Comparison of ENCODE assay signal across 8 cellular contexts in the genomic region with DNA sequence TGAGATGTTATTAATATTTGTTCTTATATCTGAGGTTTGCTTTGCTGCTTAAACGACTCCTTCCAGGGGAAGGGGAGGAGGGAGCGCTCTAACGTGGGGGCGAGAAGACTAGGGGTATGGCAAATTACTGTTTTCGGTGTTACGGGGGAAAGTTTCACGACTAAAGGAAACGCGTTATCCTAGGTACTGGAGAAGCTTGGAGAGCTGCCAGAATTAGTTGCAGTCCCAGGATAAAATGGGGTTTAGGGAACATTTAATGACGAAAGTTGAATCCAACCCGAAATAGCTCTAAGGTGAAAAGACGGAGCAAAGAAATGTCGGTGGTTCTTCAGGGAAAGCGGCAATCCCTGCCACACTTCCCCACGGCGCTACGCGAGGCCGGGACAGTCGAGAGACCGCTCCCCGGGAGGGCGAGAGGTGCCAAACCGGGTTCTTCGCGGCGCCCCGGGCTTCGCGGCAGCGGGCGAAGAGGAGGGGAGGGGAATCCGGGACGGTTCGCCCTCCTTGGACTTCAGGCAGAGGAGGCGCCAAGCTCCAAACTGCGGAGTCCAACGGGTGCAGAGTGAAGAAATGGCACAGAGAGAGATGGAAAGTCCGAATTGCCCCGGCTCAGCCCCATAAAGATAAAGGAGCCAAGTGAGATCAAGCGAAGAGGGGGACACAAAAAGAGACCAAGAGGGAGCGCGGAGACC. TPM values are rescaled to one million over a fixed set of nuclear protein-coding genes. Genes with fewer than 3 reads are reported as not detected.
DNase-seq lines count a peak whose midpoint lies in the region; ATAC-seq, FAIRE-seq and TF ChIP-seq lines count a peak whose summit lies in the region.

No MANE protein-coding gene starts in this region.

- TF ChIP-seq CTCF in endodermal cell (conservative IDR thresholded peaks at IDR 0.05) = no peak

- H3K9ac ChIP-seq in endodermal cell (ENCODE audit: extremely low read depth, low read length, poor library complexity, severe bottlenecking) = peak overlapping the region; percentile 82

- TF ChIP-seq POLR2A in GM12891 (IDR thresholded peaks at IDR 0.05; ENCODE audit: low read depth, low read length) = no peak

- ATAC-seq in HG02973 (IDR thresholded peaks at IDR 0.05; ENCODE audit: unreplicated experiment) (peak; percentile 19), T-helper 17 cell (peak; percentile 15)

- H3K9me3 Mint-ChIP-seq in endodermal cell = peaks cover 50% of the 10 kb centered on the region

- H3K36me3 Mint-ChIP-seq in T-helper 17 cell (ENCODE audit: low read depth) (no peaks in the 10 kb centered on the region), endodermal cell (ENCODE audit: low read depth) (peaks cover 8% of the 10 kb centered on the region)

- H3K4me1 Mint-ChIP-seq in T-helper 17 cell = peaks cover 23% of the 10 kb centered on the region
- peaks cover 2% of the 10 kb centered on the region for H3K4me1 Mint-ChIP-seq in endodermal cell

- FAIRE-seq in GM12891 (lab: Jason Lieb, UNC) = no peak

- H3K9me3 ChIP-seq in T-helper 17 cell (ENCODE audit: control insufficient read depth, low read length, poor library complexity, severe bottlenecking) (no peaks in the 10 kb centered on the region), endodermal cell (ENCODE audit: control insufficient read depth, low read length) (no peaks in the 10 kb centered on the region), muscle layer of duodenum (ENCODE audit: control insufficient read depth in 1 of 2, low read length in 2 of 2) (no peaks in the 10 kb centered on the region)

- DNase-seq in stimulated activated CD4-positive, alpha-beta T cell treated with anti-CD3 and anti-CD28 coated beads, Interleukin-15, amount 100 ng/mL, for 24 hours = peak; percentile 27
- no peak for DNase-seq in stimulated activated CD4-positive, alpha-beta T cell treated with anti-CD3 and anti-CD28 coated beads, Interleukin-4, amount 100 ng/mL, for 4 hours
- peak in 2 of 3 donors; percentile 4 to 8 for DNase-seq in T-helper 17 cell
- DNase-seq in endodermal cell = peak; percentile 66
- DNase-seq in 8988T = no peak
- DNase-seq in GM12891 (ENCODE audit: insufficient read length, low spot score) = no peak

- peak overlapping the region; percentile 92 for H3K27ac Mint-ChIP-seq in T-helper 17 cell
- peak overlapping the region; percentile 96 for H3K27ac Mint-ChIP-seq in endodermal cell

- H3K27me3 ChIP-seq in endodermal cell (ENCODE audit: control insufficient read depth, insufficient read depth, low read length, poor library complexity, severe bottlenecking) (no peaks in the 10 kb centered on the region), muscle layer of duodenum (ENCODE audit: low read depth, low read length) (no peaks in the 10 kb centered on the region)

- H3K4me3 ChIP-seq in endodermal cell (ENCODE audit: low read length) = peak overlapping the region; percentile 93
- H3K4me3 ChIP-seq in muscle layer of duodenum (ENCODE audit: low read depth in 1 of 2, low read length in 2 of 2) = peak overlapping the region; percentile 80 to 81

- H3K27me3 Mint-ChIP-seq in T-helper 17 cell (no peaks in the 10 kb centered on the region), endodermal cell (ENCODE audit: insufficient read depth) (no peaks in the 10 kb centered on the region)

- H3K27ac ChIP-seq in endodermal cell (ENCODE audit: low read depth, low read length) = peak overlapping the region; percentile 63
- H3K27ac ChIP-seq in muscle layer of duodenum (ENCODE audit: low read length) = peak overlapping the region; percentile 71

- H3K36me3 ChIP-seq in endodermal cell (ENCODE audit: control insufficient read depth, insufficient read depth, low read length) = no peaks in the 10 kb centered on the region
- no peaks in the 10 kb centered on the region for H3K36me3 ChIP-seq in muscle layer of duodenum (ENCODE audit: control insufficient read depth in 1 of 2, insufficient read depth in 2 of 2, low read length in 2 of 2)

- H3K4me3 Mint-ChIP-seq in T-helper 17 cell = peak overlapping the region; percentile 96
- H3K4me3 Mint-ChIP-seq in endodermal cell = peak overlapping the region; percentile 95

- H3K4me1 ChIP-seq in endodermal cell (ENCODE audit: control insufficient read depth, insufficient read depth, low read length) = no peaks in the 10 kb centered on the region
- peaks cover 3 to 9% of the 10 kb centered on the region in 2 donors for H3K4me1 ChIP-seq in muscle layer of duodenum (ENCODE audit: control insufficient read depth in 1 of 2, insufficient read depth in 2 of 2, low read length in 2 of 2)

- 0% methylated on average over 3 to 43 of the region's 43 CpGs for WGBS in endodermal cell (ENCODE audit: insufficient coverage in 1 of 2, insufficient read length in 1 of 2), 2 experiments

TF ChIP-seq in GM12891, 5 proteins besides CTCF, POLR2A, EP300 and RAD21:
- TF ChIP-seq SPI1 (IDR thresholded peaks at IDR 0.05; ENCODE audit: low read depth, low read length) (no peak), POU2F2 (IDR thresholded peaks at IDR 0.05; ENCODE audit: low read depth, low read length) (no peak), TAF1 (IDR thresholded peaks at IDR 0.05; ENCODE audit: low read depth, low read length) (no peak), POLR2AphosphoS5 (IDR thresholded peaks at IDR 0.05; ENCODE audit: low read depth, low read length) (no peak), PAX5 (IDR thresholded peaks at IDR 0.05; ENCODE audit: insufficient read depth, low read length, severe bottlenecking) (no peak)

RNA-seq across cellular contexts. Expression of a gene that starts 0.7 kb away (rescaled TPM):
- total RNA-seq in T-helper 17 cell = 10 to 100 TPM; 79.9 to 86.2 TPM
- 10 to 100 TPM; 88.8 to 93.2 TPM for total RNA-seq in endodermal cell
- polyA plus RNA-seq in endodermal cell (2013, experiment 1 of 2) = 76.3 TPM
- 77.6 TPM for polyA plus RNA-seq in endodermal cell (2013, experiment 2 of 2)
- polyA plus RNA-seq in GM12891 (2012; ENCODE audit: low read depth, missing spikeins) = 38.1 TPM

Comparison
In these comparisons a context has a peak if more than half of its experiments do, and no peak if none do; other contexts are left out.
1. DNase-seq: peak in stimulated activated CD4-positive, alpha-beta T cell treated with anti-CD3 and anti-CD28 coated beads, Interleukin-15, amount 100 ng/mL, for 24 hours (single experiment), T-helper 17 cell (2 of 3) and endodermal cell (single experiment); none in stimulated activated CD4-positive, alpha-beta T cell treated with anti-CD3 and anti-CD28 coated beads, Interleukin-4, amount 100 ng/mL, for 4 hours (0 of 2), 8988T (single experiment) and GM12891 (single experiment).